Comparison of ENCODE assay signal across 10 cellular contexts in genomic region chr10:34434119-34434594, GRCh38.
DNase-seq lines count a peak whose midpoint lies in the region; ATAC-seq and TF ChIP-seq lines count a peak whose summit lies in the region.
"Had no signal": no experiment of that assay in that cellular context is flagged by ENCODE, and none has a peak within 500 bp of the region (broad histone marks: within the 10 kb centered on the region; RNA-seq: fewer than 3 reads in every experiment).

No MANE protein-coding gene starts in this region.

- peak; percentile 44 for ATAC-seq in gastroesophageal sphincter

- TF ChIP-seq CTCF in HEK293 (tag by site-specific recombination; IDR thresholded peaks at IDR 0.05) (no peak), gastroesophageal sphincter (IDR thresholded peaks at IDR 0.05) (no peak), PC-9 (conservative IDR thresholded peaks at IDR 0.05) (no peak)

- no peaks in the 10 kb centered on the region for H4K20me1 ChIP-seq in PC-9 (ENCODE audit: insufficient read depth)

- DNase-seq in amniotic epithelial cell (ENCODE audit: low read depth): peak; percentile 97
- peak; percentile 62 for DNase-seq in smooth muscle cell of the brain vasculature (ENCODE audit: low read depth, low spot score)
- no peak for DNase-seq in PC-9
- DNase-seq in activated effector memory CD4-positive, alpha-beta T cell treated with anti-CD3 and anti-CD28 coated beads, Interleukin-2, amount 50 U/mL, for 16 hours: no peak
- no peak for DNase-seq in midbrain (lab: John Stamatoyannopoulos, UW)
- DNase-seq: cerebellar nuclear complex, Kasumi-1, naive B cell had no signal

- TF ChIP-seq EP300 in gastroesophageal sphincter (IDR thresholded peaks at IDR 0.05): no peak

- no peaks in the 10 kb centered on the region for H3K27me3 ChIP-seq in gastroesophageal sphincter
- no peaks in the 10 kb centered on the region for H3K27me3 ChIP-seq in PC-9 (ENCODE audit: insufficient read depth, low read depth)

- CTCF ChIA-PET in HEK293 (lab: Yijun Ruan, JAX) (no interaction called here), PC-9 (lab: Charles Lee) (no interaction called here)

- no peaks in the 10 kb centered on the region for H3K79me2 ChIP-seq in PC-9 (ENCODE audit: low read depth)

- H3K4me1 ChIP-seq in HEK293 (ENCODE audit: control insufficient read depth, insufficient read depth, low read length) (no peaks in the 10 kb centered on the region), gastroesophageal sphincter (peaks cover 5 to 30% (median 18%) of the 10 kb centered on the region in 3 donors), PC-9 (replicated peaks; ENCODE audit: insufficient read depth) (no peaks in the 10 kb centered on the region)

- no TSS peak for BruUV-seq in PC-9 (replicated peaks; lab: Mats Ljungman, UMichigan)

- no peak for TF ChIP-seq POLR2A in gastroesophageal sphincter (IDR thresholded peaks at IDR 0.05)

- H3K36me3 ChIP-seq in HEK293 (ENCODE audit: control insufficient read depth in 2 of 2, insufficient read depth in 1 of 2, low read length in 2 of 2): no peaks in the 10 kb centered on the region
- H3K36me3 ChIP-seq in gastroesophageal sphincter: no peaks in the 10 kb centered on the region
- H3K36me3 ChIP-seq in PC-9 (ENCODE audit: low read depth): no peaks in the 10 kb centered on the region

- H3K27ac ChIP-seq in HEK293 (ENCODE audit: extremely low read depth, low read depth, low read length): no peak overlapping the region
- H3K27ac ChIP-seq in gastroesophageal sphincter: peak overlapping the region in 1 of 4 donors; percentile 20
- H3K27ac ChIP-seq in PC-9: no peak overlapping the region

- POLR2A ChIA-PET in HEK293 (lab: Yijun Ruan, JAX) (no interaction called here), PC-9 (lab: Charles Lee; ENCODE audit: unreplicated experiment) (interaction anchor here (0.5 kb wide), 1 partner anchor 836 kb away, joined by 3 read pairs; no protein-coding TSS in a partner anchor)

- H3K9me3 ChIP-seq in HEK293 (ENCODE audit: control insufficient read depth, insufficient read depth, low read depth, low read length): no peaks in the 10 kb centered on the region
- no peaks in the 10 kb centered on the region for H3K9me3 ChIP-seq in gastroesophageal sphincter
- no peaks in the 10 kb centered on the region for H3K9me3 ChIP-seq in PC-9 (ENCODE audit: insufficient read depth, low read depth)

- H3F3A ChIP-seq in PC-9 (ENCODE audit: insufficient read depth, low read depth): no peaks in the 10 kb centered on the region

- 43 to 75% methylated on average over 2 of the region's 2 CpGs for WGBS in gastroesophageal sphincter (ENCODE audit: low coverage in 1 of 2), 2 donors

- H2AFZ ChIP-seq in PC-9: no peak overlapping the region

- H3K9me2 ChIP-seq in PC-9 (ENCODE audit: insufficient read depth): no peaks in the 10 kb centered on the region

- no peak overlapping the region for H3K4me2 ChIP-seq in PC-9

- intact Hi-C loops in PC-9 (cut with micrococcal nuclease; ENCODE audit: unreplicated experiment): no loop called here

- no peak overlapping the region for H3K4me3 ChIP-seq in HEK293 (ENCODE audit: low read depth, low read length)
- no peak overlapping the region for H3K4me3 ChIP-seq in gastroesophageal sphincter
- H3K4me3 ChIP-seq in PC-9: no peak overlapping the region

TF ChIP-seq in HEK293, 187 proteins besides CTCF, POLR2A, EP300 and RAD21:
- TF ChIP-seq ZNF658 (tag by site-specific recombination; IDR thresholded peaks at IDR 0.05): no peak
- peak; percentile 76 for TF ChIP-seq ZBTB17 (tag by site-specific recombination; IDR thresholded peaks at IDR 0.05)
- no peak for TF ChIP-seq IKZF3 (tag by site-specific recombination; IDR thresholded peaks at IDR 0.05)
- peak; percentile 25; the same call in 1 of the 2 replicates for TF ChIP-seq ZNF600 (tag by site-specific recombination; IDR thresholded peaks at IDR 0.05)
- no peak for TF ChIP-seq ZNF843 (tag by site-specific recombination; IDR thresholded peaks at IDR 0.05)
- TF ChIP-seq ZNF521 (tag by site-specific recombination; IDR thresholded peaks at IDR 0.05): no peak
- TF ChIP-seq ZNF214 (tag by site-specific recombination; IDR thresholded peaks at IDR 0.05; ENCODE audit: borderline replicate concordance): no peak
- TF ChIP-seq ZNF768 (tag by site-specific recombination; IDR thresholded peaks at IDR 0.05): no peak

Comparison
In these comparisons a context has a peak if more than half of its experiments do, and no peak if none do; other contexts are left out.
1. DNase-seq: peak in amniotic epithelial cell (single experiment) and smooth muscle cell of the brain vasculature (single experiment); none in PC-9 (0 of 2), activated effector memory CD4-positive, alpha-beta T cell treated with anti-CD3 and anti-CD28 coated beads, Interleukin-2, amount 50 U/mL, for 16 hours (single experiment) and midbrain (single experiment).